9 cellular contexts compared by ENCODE assay signal in the genomic region with DNA sequence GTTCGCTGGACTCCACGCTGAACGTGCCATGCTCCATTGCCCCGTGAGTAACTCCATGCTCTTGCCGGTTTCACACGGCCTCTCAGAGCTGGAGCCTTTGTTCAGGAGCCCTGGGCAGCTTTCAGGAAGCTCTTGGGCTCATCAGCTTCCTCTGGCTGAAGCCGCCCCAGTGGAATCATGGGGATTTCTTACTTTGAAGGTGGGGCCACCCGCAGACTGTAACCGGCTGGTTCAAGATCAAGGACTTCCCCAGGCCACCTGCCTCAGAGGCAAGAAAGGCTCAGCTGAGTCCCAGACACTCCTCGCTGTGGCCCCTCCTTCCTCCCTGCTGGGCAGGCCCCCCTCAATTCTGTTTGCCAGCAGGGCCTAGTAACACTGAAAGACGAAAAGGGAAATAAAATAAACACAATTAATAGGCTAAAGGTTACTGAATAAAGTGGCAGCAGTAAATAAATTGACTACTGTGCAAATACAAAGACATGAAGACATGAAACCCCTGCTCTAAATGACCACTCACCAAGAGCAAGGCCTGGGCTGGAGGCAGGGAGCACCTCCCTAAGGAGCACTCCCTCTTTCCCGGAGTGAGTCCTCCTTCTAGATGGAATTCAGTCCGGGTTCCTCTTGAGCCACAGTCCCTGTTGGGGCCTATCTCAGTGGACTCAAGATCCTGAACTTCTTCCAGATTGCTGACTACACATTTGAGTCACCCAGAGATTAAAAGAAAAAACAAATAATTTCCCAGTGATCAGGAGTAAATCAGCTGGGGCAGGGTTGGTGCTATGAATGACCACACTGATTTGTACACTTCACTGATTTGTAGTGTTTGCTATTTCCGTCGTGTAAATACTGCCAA. TPM values are rescaled to one million over a fixed set of nuclear protein-coding genes. Genes with fewer than 3 reads are reported as not detected.
DNase-seq lines count a peak whose midpoint lies in the region; ATAC-seq and TF ChIP-seq lines count a peak whose summit lies in the region.
"Had no signal": no experiment of that assay in that cellular context is flagged by ENCODE, and none has a peak within 500 bp of the region (broad histone marks: within the 10 kb centered on the region; RNA-seq: fewer than 3 reads in every experiment).

No MANE protein-coding gene starts in this region.

- H3K36me3 ChIP-seq in duodenal mucosa (ENCODE audit: control insufficient read depth in 1 of 2, insufficient read depth in 2 of 2, low read length in 2 of 2) (no peaks in the 10 kb centered on the region), neuron (ENCODE audit: insufficient read depth, low read length) (no peaks in the 10 kb centered on the region), sigmoid colon (no peaks in the 10 kb centered on the region)

- H2AFZ ChIP-seq in neuron (ENCODE audit: low read depth, low read length) = peak overlapping the region; percentile 21

- H3K27me3 ChIP-seq in duodenal mucosa (ENCODE audit: control insufficient read depth in 1 of 2, insufficient read depth in 2 of 2, low read length in 2 of 2) = no peaks in the 10 kb centered on the region
- H3K27me3 ChIP-seq in neuron (ENCODE audit: insufficient read depth, low read length) = no peaks in the 10 kb centered on the region
- no peaks in the 10 kb centered on the region for H3K27me3 ChIP-seq in sigmoid colon

- H3K27ac ChIP-seq in duodenal mucosa (ENCODE audit: low read depth, low read length) (peak overlapping the region; percentile 79), sigmoid colon (no peak overlapping the region)

- no peak for TF ChIP-seq POLR2A in sigmoid colon (IDR thresholded peaks at IDR 0.05)

- H3K9me3 ChIP-seq in duodenal mucosa (ENCODE audit: control insufficient read depth in 1 of 2, low read length in 2 of 2) (no peaks in the 10 kb centered on the region), neuron (ENCODE audit: low read length) (no peaks in the 10 kb centered on the region), sigmoid colon (no peaks in the 10 kb centered on the region)

- TF ChIP-seq CTCF in sigmoid colon (IDR thresholded peaks at IDR 0.05) = no peak

- peak overlapping the region; percentile 13 to 58 for H3K9ac ChIP-seq in duodenal mucosa (ENCODE audit: low read depth in 1 of 2, low read length in 2 of 2)

- H3K4me1 ChIP-seq in duodenal mucosa (ENCODE audit: control insufficient read depth in 1 of 2, insufficient read depth in 2 of 2, low read length in 2 of 2) = peaks cover 29 to 33% of the 10 kb centered on the region in 2 donors
- peaks cover 6% of the 10 kb centered on the region for H3K4me1 ChIP-seq in neuron (ENCODE audit: insufficient read depth, low read length)
- H3K4me1 ChIP-seq in sigmoid colon = no peaks in the 10 kb centered on the region

- 38 to 40% methylated on average over 15 of the region's 15 CpGs for WGBS in sigmoid colon, 2 donors

- DNase-seq in COR-L47 (lab: John Stamatoyannopoulos, UW) (peak; percentile 23), NOMO-1 treated with dmso at 0.1 percent for 144 hours (lab: John Stamatoyannopoulos, UW; ENCODE audit: unreplicated experiment) (peak; percentile 72), RKO (ENCODE audit: low spot score) (no peak), sigmoid colon (no peak)
- DNase-seq: left cardiac atrium had no signal

- TF ChIP-seq EP300 in sigmoid colon (IDR thresholded peaks at IDR 0.05) = no peak

- peak; percentile 95 for ATAC-seq in GM19025 (IDR thresholded peaks at IDR 0.05; ENCODE audit: low read depth, unreplicated experiment)
- peak; percentile 96 for ATAC-seq in HG03103 (IDR thresholded peaks at IDR 0.05; ENCODE audit: low read depth, unreplicated experiment)

- peak overlapping the region; percentile 15 to 50 for H3K4me3 ChIP-seq in duodenal mucosa (ENCODE audit: low read depth in 1 of 2, low read length in 2 of 2)
- H3K4me3 ChIP-seq in neuron (ENCODE audit: low read length) = no peak overlapping the region
- no peak overlapping the region for H3K4me3 ChIP-seq in sigmoid colon

- intact Hi-C loops in sigmoid colon (cut with DNase I) = no loop called here

RNA-seq across cellular contexts. Expression of gene ZDHHC19, which starts 51.0 kb away (rescaled TPM):
- under 1 TPM in 1 of 4 donors, not detected in 3; 0.99 TPM for total RNA-seq in sigmoid colon
- under 1 TPM in 1 of 3 donors, not detected in 2; 0.38 TPM for polyA plus RNA-seq in sigmoid colon
- total RNA-seq: left cardiac atrium had no signal

RNA-seq across cellular contexts. Expression of gene SLC51A, which starts 56.2 kb away (rescaled TPM):
- total RNA-seq in sigmoid colon = not detected
- polyA plus RNA-seq in sigmoid colon = 10 to 100 TPM in 2 of 3 donors, 1 to 10 TPM in 1; 7.8 to 22.7 (median 11.1) TPM

Comparison
In these comparisons a context has a peak if more than half of its experiments do, and no peak if none do; other contexts are left out.
1. DNase-seq: peak in COR-L47 (single experiment) and NOMO-1 treated with dmso at 0.1 percent for 144 hours (single experiment); none in RKO (single experiment) and sigmoid colon (single experiment).
2. H3K4me3 ChIP-seq: peak in duodenal mucosa (2 of 2); none in neuron (single experiment) and sigmoid colon (0 of 4).